1 cellular context compared by ENCODE assay signal in genomic region chr1:966603-967295, GRCh38.
TF ChIP-seq lines count a peak whose summit lies in the region.

No MANE protein-coding gene starts in this region.

TF ChIP-seq in K562, 482 proteins besides CTCF, POLR2A, EP300 and RAD21 (continued from another document and continues in another):
- TF ChIP-seq ARID4B (CRISPR knock-in tag; IDR thresholded peaks at IDR 0.05) = peak; percentile 73
- TF ChIP-seq, protein P1, sequence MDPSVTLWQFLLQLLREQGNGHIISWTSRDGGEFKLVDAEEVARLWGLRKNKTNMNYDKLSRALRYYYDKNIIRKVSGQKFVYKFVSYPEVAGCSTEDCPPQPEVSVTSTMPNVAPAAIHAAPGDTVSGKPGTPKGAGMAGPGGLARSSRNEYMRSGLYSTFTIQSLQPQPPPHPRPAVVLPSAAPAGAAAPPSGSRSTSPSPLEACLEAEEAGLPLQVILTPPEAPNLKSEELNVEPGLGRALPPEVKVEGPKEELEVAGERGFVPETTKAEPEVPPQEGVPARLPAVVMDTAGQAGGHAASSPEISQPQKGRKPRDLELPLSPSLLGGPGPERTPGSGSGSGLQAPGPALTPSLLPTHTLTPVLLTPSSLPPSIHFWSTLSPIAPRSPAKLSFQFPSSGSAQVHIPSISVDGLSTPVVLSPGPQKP (CRISPR knock-in tag; IDR thresholded peaks at IDR 0.05) = no peak
- TF ChIP-seq ZNF511 (CRISPR knock-in tag; IDR thresholded peaks at IDR 0.05) = 0 out of 2 replicates have a peak, but pooled peaks have one; percentile 39
- 0 out of 2 replicates have a peak, but pooled peaks have one; percentile 16 for TF ChIP-seq JUN (IDR thresholded peaks at IDR 0.05; ENCODE audit: borderline replicate concordance, low read depth, low read length)
- TF ChIP-seq JUN (CRISPR knock-in tag; IDR thresholded peaks at IDR 0.05; ENCODE audit: borderline replicate concordance) = no peak
- TF ChIP-seq, protein P2, sequence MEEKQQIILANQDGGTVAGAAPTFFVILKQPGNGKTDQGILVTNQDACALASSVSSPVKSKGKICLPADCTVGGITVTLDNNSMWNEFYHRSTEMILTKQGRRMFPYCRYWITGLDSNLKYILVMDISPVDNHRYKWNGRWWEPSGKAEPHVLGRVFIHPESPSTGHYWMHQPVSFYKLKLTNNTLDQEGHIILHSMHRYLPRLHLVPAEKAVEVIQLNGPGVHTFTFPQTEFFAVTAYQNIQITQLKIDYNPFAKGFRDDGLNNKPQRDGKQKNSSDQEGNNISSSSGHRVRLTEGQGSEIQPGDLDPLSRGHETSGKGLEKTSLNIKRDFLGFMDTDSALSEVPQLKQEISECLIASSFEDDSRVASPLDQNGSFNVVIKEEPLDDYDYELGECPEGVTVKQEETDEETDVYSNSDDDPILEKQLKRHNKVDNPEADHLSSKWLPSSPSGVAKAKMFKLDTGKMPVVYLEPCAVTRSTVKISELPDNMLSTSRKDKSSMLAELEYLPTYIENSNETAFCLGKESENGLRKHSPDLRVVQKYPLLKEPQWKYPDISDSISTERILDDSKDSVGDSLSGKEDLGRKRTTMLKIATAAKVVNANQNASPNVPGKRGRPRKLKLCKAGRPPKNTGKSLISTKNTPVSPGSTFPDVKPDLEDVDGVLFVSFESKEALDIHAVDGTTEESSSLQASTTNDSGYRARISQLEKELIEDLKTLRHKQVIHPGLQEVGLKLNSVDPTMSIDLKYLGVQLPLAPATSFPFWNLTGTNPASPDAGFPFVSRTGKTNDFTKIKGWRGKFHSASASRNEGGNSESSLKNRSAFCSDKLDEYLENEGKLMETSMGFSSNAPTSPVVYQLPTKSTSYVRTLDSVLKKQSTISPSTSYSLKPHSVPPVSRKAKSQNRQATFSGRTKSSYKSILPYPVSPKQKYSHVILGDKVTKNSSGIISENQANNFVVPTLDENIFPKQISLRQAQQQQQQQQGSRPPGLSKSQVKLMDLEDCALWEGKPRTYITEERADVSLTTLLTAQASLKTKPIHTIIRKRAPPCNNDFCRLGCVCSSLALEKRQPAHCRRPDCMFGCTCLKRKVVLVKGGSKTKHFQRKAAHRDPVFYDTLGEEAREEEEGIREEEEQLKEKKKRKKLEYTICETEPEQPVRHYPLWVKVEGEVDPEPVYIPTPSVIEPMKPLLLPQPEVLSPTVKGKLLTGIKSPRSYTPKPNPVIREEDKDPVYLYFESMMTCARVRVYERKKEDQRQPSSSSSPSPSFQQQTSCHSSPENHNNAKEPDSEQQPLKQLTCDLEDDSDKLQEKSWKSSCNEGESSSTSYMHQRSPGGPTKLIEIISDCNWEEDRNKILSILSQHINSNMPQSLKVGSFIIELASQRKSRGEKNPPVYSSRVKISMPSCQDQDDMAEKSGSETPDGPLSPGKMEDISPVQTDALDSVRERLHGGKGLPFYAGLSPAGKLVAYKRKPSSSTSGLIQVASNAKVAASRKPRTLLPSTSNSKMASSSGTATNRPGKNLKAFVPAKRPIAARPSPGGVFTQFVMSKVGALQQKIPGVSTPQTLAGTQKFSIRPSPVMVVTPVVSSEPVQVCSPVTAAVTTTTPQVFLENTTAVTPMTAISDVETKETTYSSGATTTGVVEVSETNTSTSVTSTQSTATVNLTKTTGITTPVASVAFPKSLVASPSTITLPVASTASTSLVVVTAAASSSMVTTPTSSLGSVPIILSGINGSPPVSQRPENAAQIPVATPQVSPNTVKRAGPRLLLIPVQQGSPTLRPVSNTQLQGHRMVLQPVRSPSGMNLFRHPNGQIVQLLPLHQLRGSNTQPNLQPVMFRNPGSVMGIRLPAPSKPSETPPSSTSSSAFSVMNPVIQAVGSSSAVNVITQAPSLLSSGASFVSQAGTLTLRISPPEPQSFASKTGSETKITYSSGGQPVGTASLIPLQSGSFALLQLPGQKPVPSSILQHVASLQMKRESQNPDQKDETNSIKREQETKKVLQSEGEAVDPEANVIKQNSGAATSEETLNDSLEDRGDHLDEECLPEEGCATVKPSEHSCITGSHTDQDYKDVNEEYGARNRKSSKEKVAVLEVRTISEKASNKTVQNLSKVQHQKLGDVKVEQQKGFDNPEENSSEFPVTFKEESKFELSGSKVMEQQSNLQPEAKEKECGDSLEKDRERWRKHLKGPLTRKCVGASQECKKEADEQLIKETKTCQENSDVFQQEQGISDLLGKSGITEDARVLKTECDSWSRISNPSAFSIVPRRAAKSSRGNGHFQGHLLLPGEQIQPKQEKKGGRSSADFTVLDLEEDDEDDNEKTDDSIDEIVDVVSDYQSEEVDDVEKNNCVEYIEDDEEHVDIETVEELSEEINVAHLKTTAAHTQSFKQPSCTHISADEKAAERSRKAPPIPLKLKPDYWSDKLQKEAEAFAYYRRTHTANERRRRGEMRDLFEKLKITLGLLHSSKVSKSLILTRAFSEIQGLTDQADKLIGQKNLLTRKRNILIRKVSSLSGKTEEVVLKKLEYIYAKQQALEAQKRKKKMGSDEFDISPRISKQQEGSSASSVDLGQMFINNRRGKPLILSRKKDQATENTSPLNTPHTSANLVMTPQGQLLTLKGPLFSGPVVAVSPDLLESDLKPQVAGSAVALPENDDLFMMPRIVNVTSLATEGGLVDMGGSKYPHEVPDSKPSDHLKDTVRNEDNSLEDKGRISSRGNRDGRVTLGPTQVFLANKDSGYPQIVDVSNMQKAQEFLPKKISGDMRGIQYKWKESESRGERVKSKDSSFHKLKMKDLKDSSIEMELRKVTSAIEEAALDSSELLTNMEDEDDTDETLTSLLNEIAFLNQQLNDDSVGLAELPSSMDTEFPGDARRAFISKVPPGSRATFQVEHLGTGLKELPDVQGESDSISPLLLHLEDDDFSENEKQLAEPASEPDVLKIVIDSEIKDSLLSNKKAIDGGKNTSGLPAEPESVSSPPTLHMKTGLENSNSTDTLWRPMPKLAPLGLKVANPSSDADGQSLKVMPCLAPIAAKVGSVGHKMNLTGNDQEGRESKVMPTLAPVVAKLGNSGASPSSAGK (IDR thresholded peaks at IDR 0.05) = peak; percentile 63
- no peak for TF ChIP-seq SRSF9 (IDR thresholded peaks at IDR 0.05; ENCODE audit: borderline replicate concordance, low read depth, low read length)
- TF ChIP-seq RBM34 (IDR thresholded peaks at IDR 0.05; ENCODE audit: borderline replicate concordance, insufficient read depth, low read length) = peak; percentile 37; the same call in 1 of the 2 replicates
- TF ChIP-seq SRSF7 (optimal IDR thresholded peaks at IDR 0.05; ENCODE audit: low read depth, low read length) = no peak
- no peak for TF ChIP-seq PHF21A (IDR thresholded peaks at IDR 0.05; ENCODE audit: borderline replicate concordance, low read depth)
- TF ChIP-seq ZNF324 (CRISPR knock-in tag; IDR thresholded peaks at IDR 0.05) = no peak
- TF ChIP-seq, protein P3, sequence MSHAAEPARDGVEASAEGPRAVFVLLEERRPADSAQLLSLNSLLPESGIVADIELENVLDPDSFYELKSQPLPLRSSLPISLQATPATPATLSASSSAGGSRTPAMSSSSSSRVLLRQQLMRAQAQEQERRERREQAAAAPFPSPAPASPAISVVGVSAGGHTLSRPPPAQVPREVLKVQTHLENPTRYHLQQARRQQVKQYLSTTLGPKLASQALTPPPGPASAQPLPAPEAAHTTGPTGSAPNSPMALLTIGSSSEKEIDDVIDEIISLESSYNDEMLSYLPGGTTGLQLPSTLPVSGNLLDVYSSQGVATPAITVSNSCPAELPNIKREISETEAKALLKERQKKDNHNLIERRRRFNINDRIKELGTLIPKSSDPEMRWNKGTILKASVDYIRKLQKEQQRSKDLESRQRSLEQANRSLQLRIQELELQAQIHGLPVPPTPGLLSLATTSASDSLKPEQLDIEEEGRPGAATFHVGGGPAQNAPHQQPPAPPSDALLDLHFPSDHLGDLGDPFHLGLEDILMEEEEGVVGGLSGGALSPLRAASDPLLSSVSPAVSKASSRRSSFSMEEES (CRISPR knock-in tag; IDR thresholded peaks at IDR 0.05) = no peak
- TF ChIP-seq HMGN3 (IDR thresholded peaks at IDR 0.05; ENCODE audit: borderline replicate concordance, extremely low read depth, insufficient read length, low read depth, low read length) = peak; percentile 49
- peak; percentile 58 for TF ChIP-seq RBBP5 (IDR thresholded peaks at IDR 0.05; ENCODE audit: borderline replicate concordance, insufficient read depth, low read length, poor library complexity, severe bottlenecking)
- TF ChIP-seq MBD2 (IDR thresholded peaks at IDR 0.05; ENCODE audit: borderline replicate concordance, low read depth) = peak; percentile 14; the same call in 1 of the 2 replicates
- TF ChIP-seq, protein P4, sequence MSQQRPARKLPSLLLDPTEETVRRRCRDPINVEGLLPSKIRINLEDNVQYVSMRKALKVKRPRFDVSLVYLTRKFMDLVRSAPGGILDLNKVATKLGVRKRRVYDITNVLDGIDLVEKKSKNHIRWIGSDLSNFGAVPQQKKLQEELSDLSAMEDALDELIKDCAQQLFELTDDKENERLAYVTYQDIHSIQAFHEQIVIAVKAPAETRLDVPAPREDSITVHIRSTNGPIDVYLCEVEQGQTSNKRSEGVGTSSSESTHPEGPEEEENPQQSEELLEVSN (IDR thresholded peaks at IDR 0.05; ENCODE audit: borderline replicate concordance in 1 of 2, extremely low read depth in 1 of 2, insufficient read depth in 1 of 2, insufficient read length in 1 of 2, low read depth in 1 of 2, low read length in 1 of 2, poor library complexity in 1 of 2, severe bottlenecking in 1 of 2) = peak; percentile 23 to 70
- TF ChIP-seq, protein P5, sequence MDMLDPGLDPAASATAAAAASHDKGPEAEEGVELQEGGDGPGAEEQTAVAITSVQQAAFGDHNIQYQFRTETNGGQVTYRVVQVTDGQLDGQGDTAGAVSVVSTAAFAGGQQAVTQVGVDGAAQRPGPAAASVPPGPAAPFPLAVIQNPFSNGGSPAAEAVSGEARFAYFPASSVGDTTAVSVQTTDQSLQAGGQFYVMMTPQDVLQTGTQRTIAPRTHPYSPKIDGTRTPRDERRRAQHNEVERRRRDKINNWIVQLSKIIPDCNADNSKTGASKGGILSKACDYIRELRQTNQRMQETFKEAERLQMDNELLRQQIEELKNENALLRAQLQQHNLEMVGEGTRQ (CRISPR knock-in tag; IDR thresholded peaks at IDR 0.05) = peak; percentile 38; the same call in 1 of the 2 replicates
- TF ChIP-seq CXXC5 (CRISPR knock-in tag; IDR thresholded peaks at IDR 0.05) = peak; percentile 78
- peak; percentile 70 for TF ChIP-seq ZBTB33 (CRISPR knock-in tag; IDR thresholded peaks at IDR 0.05)
- peak; percentile 64 for TF ChIP-seq CBFB (CRISPR knock-in tag; IDR thresholded peaks at IDR 0.05)
- 0 out of 2 replicates have a peak, but pooled peaks have one; percentile 38 for TF ChIP-seq ATF2 (CRISPR knock-in tag; IDR thresholded peaks at IDR 0.05)
- no peak for TF ChIP-seq SLC30A9 (CRISPR knock-in tag; IDR thresholded peaks at IDR 0.05)
- TF ChIP-seq ATF1 (CRISPR knock-in tag; IDR thresholded peaks at IDR 0.05) = no peak
- TF ChIP-seq ATF1 (tag; IDR thresholded peaks at IDR 0.05) = peak; percentile 60
- no peak for TF ChIP-seq SIX5 (IDR thresholded peaks at IDR 0.05; ENCODE audit: borderline replicate concordance in 1 of 2, insufficient read depth in 1 of 2, low read depth in 1 of 2, low read length in 2 of 2)
